ENCODE assay signal across 2 cellular contexts in the genomic region with DNA sequence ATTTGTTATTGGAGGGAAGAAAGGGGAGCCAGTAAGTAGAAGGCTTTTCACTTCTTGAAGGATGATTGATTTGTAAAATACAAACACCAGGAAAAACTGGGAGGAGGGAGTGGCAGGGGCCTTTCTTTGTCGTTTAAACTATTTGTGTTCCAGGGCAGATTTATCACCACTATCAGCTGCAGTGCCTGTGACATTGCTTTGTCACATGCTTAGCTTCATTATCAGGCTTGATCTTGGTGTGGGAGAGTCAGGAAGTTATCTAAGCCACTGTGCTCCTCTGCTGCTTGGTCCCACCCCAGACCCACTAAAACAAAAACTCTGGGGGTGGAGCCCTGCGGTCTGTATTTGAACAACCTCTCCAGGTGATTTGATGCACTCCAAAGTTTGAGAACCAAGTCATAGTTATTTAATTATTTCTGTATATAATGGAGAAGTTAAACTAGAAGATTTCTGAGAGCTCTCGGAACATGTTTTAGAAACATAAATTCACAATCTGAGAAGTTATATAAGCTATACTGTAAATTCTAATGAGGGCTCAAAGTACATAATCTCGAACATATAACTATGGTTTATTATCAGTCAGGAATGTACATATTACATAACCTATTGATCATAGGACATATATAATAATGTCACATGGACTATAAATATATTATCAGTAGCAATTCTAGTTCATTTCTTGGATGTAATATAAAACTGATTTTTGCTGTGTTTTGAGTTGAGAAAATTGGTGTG.
TF ChIP-seq lines count a peak whose summit lies in the region.

No MANE protein-coding gene starts in this region.

TF ChIP-seq in SK-N-SH, 30 proteins besides CTCF, POLR2A, EP300 and RAD21 (continued from another document):
- TF ChIP-seq, protein P1, sequence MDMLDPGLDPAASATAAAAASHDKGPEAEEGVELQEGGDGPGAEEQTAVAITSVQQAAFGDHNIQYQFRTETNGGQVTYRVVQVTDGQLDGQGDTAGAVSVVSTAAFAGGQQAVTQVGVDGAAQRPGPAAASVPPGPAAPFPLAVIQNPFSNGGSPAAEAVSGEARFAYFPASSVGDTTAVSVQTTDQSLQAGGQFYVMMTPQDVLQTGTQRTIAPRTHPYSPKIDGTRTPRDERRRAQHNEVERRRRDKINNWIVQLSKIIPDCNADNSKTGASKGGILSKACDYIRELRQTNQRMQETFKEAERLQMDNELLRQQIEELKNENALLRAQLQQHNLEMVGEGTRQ (IDR thresholded peaks at IDR 0.05; ENCODE audit: borderline replicate concordance, low read depth, low read length), result no peak
- TF ChIP-seq GATA2 (CRISPR knock-in tag; IDR thresholded peaks at IDR 0.05), result peak; percentile 82
- no peak for TF ChIP-seq MEF2A (IDR thresholded peaks at IDR 0.05; ENCODE audit: borderline replicate concordance, low read depth)
- TF ChIP-seq RFX5 (IDR thresholded peaks at IDR 0.05; ENCODE audit: low read length), result no peak
- TF ChIP-seq, protein P2, sequence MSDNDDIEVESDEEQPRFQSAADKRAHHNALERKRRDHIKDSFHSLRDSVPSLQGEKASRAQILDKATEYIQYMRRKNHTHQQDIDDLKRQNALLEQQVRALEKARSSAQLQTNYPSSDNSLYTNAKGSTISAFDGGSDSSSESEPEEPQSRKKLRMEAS (IDR thresholded peaks at IDR 0.05; ENCODE audit: low read depth), result no peak
- TF ChIP-seq MXI1 (IDR thresholded peaks at IDR 0.05; ENCODE audit: low read depth, low read length), result peak; percentile 50; the same call in 1 of the 2 replicates
- TF ChIP-seq SIN3A (IDR thresholded peaks at IDR 0.05; ENCODE audit: borderline replicate concordance, low read depth, low read length), result no peak

TF ChIP-seq in SK-N-SH treated with all-trans-retinoic acid at 6 μM for 48 hours, 23 proteins besides CTCF, POLR2A, EP300 and RAD21 (continued from another document):
- TF ChIP-seq ZNF70 (CRISPR knock-in tag; IDR thresholded peaks at IDR 0.05), result no peak
- TF ChIP-seq ZNF8 (CRISPR knock-in tag; IDR thresholded peaks at IDR 0.05), result no peak
- no peak for TF ChIP-seq RARB (CRISPR knock-in tag; IDR thresholded peaks at IDR 0.05)
- TF ChIP-seq GLIS3 (CRISPR knock-in tag; IDR thresholded peaks at IDR 0.05), result no peak
- TF ChIP-seq, protein P3, sequence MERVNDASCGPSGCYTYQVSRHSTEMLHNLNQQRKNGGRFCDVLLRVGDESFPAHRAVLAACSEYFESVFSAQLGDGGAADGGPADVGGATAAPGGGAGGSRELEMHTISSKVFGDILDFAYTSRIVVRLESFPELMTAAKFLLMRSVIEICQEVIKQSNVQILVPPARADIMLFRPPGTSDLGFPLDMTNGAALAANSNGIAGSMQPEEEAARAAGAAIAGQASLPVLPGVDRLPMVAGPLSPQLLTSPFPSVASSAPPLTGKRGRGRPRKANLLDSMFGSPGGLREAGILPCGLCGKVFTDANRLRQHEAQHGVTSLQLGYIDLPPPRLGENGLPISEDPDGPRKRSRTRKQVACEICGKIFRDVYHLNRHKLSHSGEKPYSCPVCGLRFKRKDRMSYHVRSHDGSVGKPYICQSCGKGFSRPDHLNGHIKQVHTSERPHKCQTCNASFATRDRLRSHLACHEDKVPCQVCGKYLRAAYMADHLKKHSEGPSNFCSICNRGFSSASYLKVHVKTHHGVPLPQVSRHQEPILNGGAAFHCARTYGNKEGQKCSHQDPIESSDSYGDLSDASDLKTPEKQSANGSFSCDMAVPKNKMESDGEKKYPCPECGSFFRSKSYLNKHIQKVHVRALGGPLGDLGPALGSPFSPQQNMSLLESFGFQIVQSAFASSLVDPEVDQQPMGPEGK (CRISPR knock-in tag; IDR thresholded peaks at IDR 0.05; ENCODE audit: borderline replicate concordance), result no peak
- no peak for TF ChIP-seq ESRRG (CRISPR knock-in tag; IDR thresholded peaks at IDR 0.05)
- TF ChIP-seq ZC3H10 (CRISPR knock-in tag; IDR thresholded peaks at IDR 0.05), result no peak
TF ChIP-seq in SK-N-SH treated with all-trans-retinoic acid at 6 μM for 48 hours: peak in this region for 0.
